Comparison of ENCODE assay signal across 2 cellular contexts in genomic region chr19:34676697-34677385, GRCh38.
TF ChIP-seq lines count a peak whose summit lies in the region.

Gene SCGB2B2 (minus strand): TSS chr19:34677159. CDS start chr19:34594563, 82,596 bp downstream.

TF ChIP-seq in HEK293, 187 proteins besides CTCF, POLR2A, EP300 and RAD21 (continued from another document and continues in another):
- TF ChIP-seq ZNF623 (tag by site-specific recombination; IDR thresholded peaks at IDR 0.05) (peak; percentile 58; the same call in 1 of the 2 replicates), ZNF248 (tag by site-specific recombination; IDR thresholded peaks at IDR 0.05) (no peak), ZNF169 (tag by site-specific recombination; IDR thresholded peaks at IDR 0.05) (no peak; the same call in 1 of the 2 replicates), ZNF221 (tag by site-specific recombination; IDR thresholded peaks at IDR 0.05; ENCODE audit: borderline replicate concordance) (0 out of 2 replicates have a peak, but pooled peaks have one; percentile 21), ZNF341 (tag by site-specific recombination; IDR thresholded peaks at IDR 0.05; ENCODE audit: low read depth) (peak; percentile 93), PRDM1 (tag by site-specific recombination; IDR thresholded peaks at IDR 0.05) (no peak; the same call in 1 of the 2 replicates), ZBTB49 (tag by site-specific recombination; IDR thresholded peaks at IDR 0.05; ENCODE audit: low read depth) (no peak), OSR2 (tag by site-specific recombination; IDR thresholded peaks at IDR 0.05) (no peak; the same call in 1 of the 2 replicates), BCL6B (tag by site-specific recombination; IDR thresholded peaks at IDR 0.05) (peak; percentile 99), BCL11B (tag by site-specific recombination; IDR thresholded peaks at IDR 0.05; ENCODE audit: low read depth) (peak; percentile 83), ZNF621 (tag by site-specific recombination; IDR thresholded peaks at IDR 0.05) (no peak), HOXC10 (CRISPR knock-in tag; IDR thresholded peaks at IDR 0.05) (no peak), HOXA7 (CRISPR knock-in tag; IDR thresholded peaks at IDR 0.05; ENCODE audit: borderline replicate concordance) (peak; percentile 87; the same call in 1 of the 2 replicates), ZNF37A (tag by site-specific recombination; IDR thresholded peaks at IDR 0.05) (0 out of 2 replicates have a peak, but pooled peaks have one; percentile 35), ZNF24 (tag by site-specific recombination; IDR thresholded peaks at IDR 0.05) (peak; percentile 95), ZBTB10 (tag by site-specific recombination; IDR thresholded peaks at IDR 0.05) (peak; percentile 75), ZNF521 (tag by site-specific recombination; IDR thresholded peaks at IDR 0.05) (no peak), PRDM4 (tag by site-specific recombination; IDR thresholded peaks at IDR 0.05) (peak; percentile 51; the same call in 1 of the 2 replicates)

TF ChIP-seq in GM12878, 131 proteins besides CTCF, POLR2A, EP300 and RAD21 (continued from another document and continues in another):
- TF ChIP-seq MLLT1 (IDR thresholded peaks at IDR 0.05) (peak; percentile 85), NFIC (IDR thresholded peaks at IDR 0.05; ENCODE audit: low read depth, low read length) (no peak), TBL1XR1 (IDR thresholded peaks at IDR 0.05; ENCODE audit: low read depth, low read length) (no peak), ATF2 (IDR thresholded peaks at IDR 0.05; ENCODE audit: low read length) (no peak), TCF7 (IDR thresholded peaks at IDR 0.05; ENCODE audit: borderline replicate concordance) (no peak), ZBTB33 (IDR thresholded peaks at IDR 0.05) (no peak), RUNX3 (IDR thresholded peaks at IDR 0.05; ENCODE audit: low read length) (no peak), MEF2B (IDR thresholded peaks at IDR 0.05; ENCODE audit: partially characterized antibody, poor library complexity, severe bottlenecking) (no peak), ZBED1 (IDR thresholded peaks at IDR 0.05; ENCODE audit: borderline replicate concordance) (no peak), ELK1 (IDR thresholded peaks at IDR 0.05; ENCODE audit: low read depth, low read length) (no peak; the same call in 1 of the 2 replicates), FOS (IDR thresholded peaks at IDR 0.05; ENCODE audit: borderline replicate concordance, extremely low read depth, insufficient read length) (no peak), SREBF1 (IDR thresholded peaks at IDR 0.05; ENCODE audit: low read length) (peak; percentile 83), IKZF2 (IDR thresholded peaks at IDR 0.05) (peak; percentile 47 to 53; a peak in 1 of 4 replicates), ZNF24 (IDR thresholded peaks at IDR 0.05) (no peak), CUX1 (IDR thresholded peaks at IDR 0.05; ENCODE audit: insufficient replicate concordance, low read depth, low read length) (no peak), CREB1 (IDR thresholded peaks at IDR 0.05; ENCODE audit: low read depth) (peak; percentile 74), NR2C2 (IDR thresholded peaks at IDR 0.05; ENCODE audit: borderline replicate concordance, control insufficient read depth, insufficient read length, low read depth) (peak; percentile 97), HSF1 (IDR thresholded peaks at IDR 0.05; ENCODE audit: low read depth, low read length) (0 out of 2 replicates have a peak, but pooled peaks have one; percentile 17), BACH1 (IDR thresholded peaks at IDR 0.05; ENCODE audit: borderline replicate concordance) (no peak), ZNF592 (IDR thresholded peaks at IDR 0.05) (no peak), TCF3 (IDR thresholded peaks at IDR 0.05; ENCODE audit: borderline replicate concordance, insufficient read depth, low read depth, low read length) (no peak), CBX5 (IDR thresholded peaks at IDR 0.05; ENCODE audit: low read depth) (no peak), SPI1 (IDR thresholded peaks at IDR 0.05; ENCODE audit: borderline replicate concordance, insufficient read depth, low read depth, low read length) (no peak), ZSCAN29 (IDR thresholded peaks at IDR 0.05) (no peak), BMI1 (IDR thresholded peaks at IDR 0.05; ENCODE audit: borderline replicate concordance) (no peak), CBFB (IDR thresholded peaks at IDR 0.05; ENCODE audit: low read depth) (no peak), SUZ12 (IDR thresholded peaks at IDR 0.05; ENCODE audit: unreplicated experiment) (no peak), SP1 (IDR thresholded peaks at IDR 0.05; ENCODE audit: low read depth, low read length) (no peak), PML (IDR thresholded peaks at IDR 0.05; ENCODE audit: low read length) (no peak), BRCA1 (IDR thresholded peaks at IDR 0.05; ENCODE audit: low read depth, low read length) (no peak), PKNOX1 (IDR thresholded peaks at IDR 0.05) (peak; percentile 60), POLR2AphosphoS2 (IDR thresholded peaks at IDR 0.05; ENCODE audit: low read depth, low read length) (peak; percentile 11; the same call in 1 of the 2 replicates), NBN (IDR thresholded peaks at IDR 0.05) (peak; percentile 96), POU2F2 (IDR thresholded peaks at IDR 0.05; ENCODE audit: borderline replicate concordance, low read depth, low read length) (no peak; the same call in 2 of the 3 replicates), RBBP5 (conservative IDR thresholded peaks at IDR 0.05) (no peak)
